23 cellular contexts compared by ENCODE assay signal in genomic region chr14:75361751-75362433, GRCh38.
DNase-seq lines count a peak whose midpoint lies in the region; ATAC-seq, FAIRE-seq and TF ChIP-seq lines count a peak whose summit lies in the region.
"Had no signal": no experiment of that assay in that cellular context is flagged by ENCODE, and none has a peak within 500 bp of the region (broad histone marks: within the 10 kb centered on the region; RNA-seq: fewer than 3 reads in every experiment).

No MANE protein-coding gene starts in this region.

- 49 to 54% methylated on average over 7 of the region's 7 CpGs for WGBS in testis, 2 donors

- no peak for TF ChIP-seq CTCF in coronary artery (IDR thresholded peaks at IDR 0.05)
- TF ChIP-seq CTCF in testis (IDR thresholded peaks at IDR 0.05), result no peak

- H3K27ac ChIP-seq in coronary artery, result peak overlapping the region; percentile 57 to 80
- H3K27ac ChIP-seq in testis, result no peak overlapping the region

- ATAC-seq in GM21381 (IDR thresholded peaks at IDR 0.05; ENCODE audit: unreplicated experiment), result no peak
- no peak for ATAC-seq in activated CD8-positive, alpha-beta T cell treated with anti-CD3 and anti-CD28 coated beads, Interleukin-2, amount 10 ng/mL, durations not matched to agents 7 days and 5 days
- ATAC-seq: activated naive CD4-positive, alpha-beta T cell treated with anti-CD3 and anti-CD28 coated beads, Interleukin-2, amount 50 U/mL, for 72 hours; GM23338; stimulated activated effector memory CD8-positive, alpha-beta T cell treated with anti-CD3 and anti-CD28 coated beads, Interleukin-12 subunit alpha, Interleukin-12 subunit beta, amount 100 ng/mL, for 72 hours; WTC11 had no signal

- no peak for TF ChIP-seq POLR2A in testis (IDR thresholded peaks at IDR 0.05)
- TF ChIP-seq POLR2A in H54 (IDR thresholded peaks at IDR 0.05; ENCODE audit: low read depth, low read length), result no peak

- H3K4me1 ChIP-seq in testis, result peaks cover 7% of the 10 kb centered on the region

- no peaks in the 10 kb centered on the region for H3K9me3 ChIP-seq in testis

- H3K27me3 Mint-ChIP-seq in activated CD8-positive, alpha-beta T cell treated with anti-CD3 and anti-CD28 coated beads, Interleukin-2, amount 10 ng/mL, durations not matched to agents 7 days and 5 days (ENCODE audit: low read depth), result peaks cover 15% of the 10 kb centered on the region
- H3K27me3 Mint-ChIP-seq: activated CD4-positive, alpha-beta memory T cell treated with anti-CD3 and anti-CD28 coated beads for 36 hours had no signal

- peak overlapping the region; percentile 51 for H3K4me3 ChIP-seq in coronary artery
- no peak overlapping the region for H3K4me3 ChIP-seq in testis
- H3K4me3 ChIP-seq: GM23338 had no signal

- H3K4me1 Mint-ChIP-seq in activated CD8-positive, alpha-beta T cell treated with anti-CD3 and anti-CD28 coated beads, Interleukin-2, amount 10 ng/mL, durations not matched to agents 7 days and 5 days (ENCODE audit: low read depth), result no peaks in the 10 kb centered on the region
- H3K4me1 Mint-ChIP-seq: neural crest cell; stimulated activated effector memory CD8-positive, alpha-beta T cell treated with anti-CD3 and anti-CD28 coated beads, Interleukin-12 subunit alpha, Interleukin-12 subunit beta, amount 100 ng/mL, for 72 hours; WTC11 had no signal

- DNase-seq in GM03348 (ENCODE audit: low spot score) (peak; percentile 80), coronary artery (ENCODE audit: low spot score) (peak; percentile 78), left kidney (ENCODE audit: low read depth, low spot score) (peak; percentile 23), testis (peak; percentile 47), H54 (ENCODE audit: insufficient read length, low spot score) (no peak), NCI-H1048 (lab: John Stamatoyannopoulos, UW) (no peak)
- no peak for DNase-seq in activated CD8-positive, alpha-beta T cell treated with anti-CD3 and anti-CD28 coated beads, Interleukin-2, amount 10 ng/mL, durations not matched to agents 7 days and 5 days
- DNase-seq: activated CD4-positive, alpha-beta memory T cell treated with anti-CD3 and anti-CD28 coated beads for 36 hours; activated T-cell treated with anti-CD3 and anti-CD28 coated beads, Interleukin-2, amount 50 U/mL, for 1 hour; AML-193; COR-L47; cortex of kidney; Karpas-422; midbrain; NCI-H2171; OCI-M1 had no signal

- no peaks in the 10 kb centered on the region for H3K36me3 Mint-ChIP-seq in activated CD8-positive, alpha-beta T cell treated with anti-CD3 and anti-CD28 coated beads, Interleukin-2, amount 10 ng/mL, durations not matched to agents 7 days and 5 days (ENCODE audit: low read depth)
- H3K36me3 Mint-ChIP-seq: activated CD4-positive, alpha-beta memory T cell treated with anti-CD3 and anti-CD28 coated beads for 36 hours; activated naive CD4-positive, alpha-beta T cell treated with anti-CD3 and anti-CD28 coated beads, Interleukin-2, amount 50 U/mL, for 72 hours; stimulated activated effector memory CD8-positive, alpha-beta T cell treated with anti-CD3 and anti-CD28 coated beads, Interleukin-12 subunit alpha, Interleukin-12 subunit beta, amount 100 ng/mL, for 72 hours; WTC11 had no signal

- POLR2A ChIA-PET in activated CD8-positive, alpha-beta T cell treated with anti-CD3 and anti-CD28 coated beads, Interleukin-2, amount 10 ng/mL, durations not matched to agents 7 days and 5 days (lab: Charles Lee), result interaction anchor here (0.6 kb wide), 1 partner anchor 1646 kb away, joined by 3 read pairs; no protein-coding TSS in a partner anchor

- CTCF ChIA-PET in activated CD8-positive, alpha-beta T cell treated with anti-CD3 and anti-CD28 coated beads, Interleukin-2, amount 10 ng/mL, durations not matched to agents 7 days and 5 days (lab: Charles Lee), result interaction anchor here (0.9 kb wide), 1 partner anchor 11 kb away, joined by 3 read pairs; no protein-coding TSS in a partner anchor

- H3K36me3 ChIP-seq in testis (ENCODE audit: low read depth, missing control alignments), result no peaks in the 10 kb centered on the region

- no peaks in the 10 kb centered on the region for H3K9me3 Mint-ChIP-seq in activated CD8-positive, alpha-beta T cell treated with anti-CD3 and anti-CD28 coated beads, Interleukin-2, amount 10 ng/mL, durations not matched to agents 7 days and 5 days (ENCODE audit: insufficient read depth)
- H3K9me3 Mint-ChIP-seq: activated CD4-positive, alpha-beta memory T cell treated with anti-CD3 and anti-CD28 coated beads for 36 hours; activated naive CD4-positive, alpha-beta T cell treated with anti-CD3 and anti-CD28 coated beads, Interleukin-2, amount 50 U/mL, for 72 hours; GM23338; neural crest cell; stimulated activated effector memory CD8-positive, alpha-beta T cell treated with anti-CD3 and anti-CD28 coated beads, Interleukin-12 subunit alpha, Interleukin-12 subunit beta, amount 100 ng/mL, for 72 hours; T-helper 2 cell treated with Interferon-gamma antibody and Interleukin-4, amounts not matched to agents 5 μg/mL and 100 μg/mL, for 36 hours; WTC11 had no signal

- FAIRE-seq in H54 (lab: Jason Lieb, UNC), result no peak

- no peak overlapping the region for H3K27ac Mint-ChIP-seq in activated CD8-positive, alpha-beta T cell treated with anti-CD3 and anti-CD28 coated beads, Interleukin-2, amount 10 ng/mL, durations not matched to agents 7 days and 5 days
- H3K27ac Mint-ChIP-seq: activated CD4-positive, alpha-beta memory T cell treated with anti-CD3 and anti-CD28 coated beads for 36 hours; activated naive CD4-positive, alpha-beta T cell treated with anti-CD3 and anti-CD28 coated beads, Interleukin-2, amount 50 U/mL, for 72 hours; GM23338; stimulated activated effector memory CD8-positive, alpha-beta T cell treated with anti-CD3 and anti-CD28 coated beads, Interleukin-12 subunit alpha, Interleukin-12 subunit beta, amount 100 ng/mL, for 72 hours; T-helper 2 cell treated with Interferon-gamma antibody and Interleukin-4, amounts not matched to agents 5 μg/mL and 100 μg/mL, for 36 hours; WTC11 had no signal

- intact Hi-C loops in testis (cut with DNase I; ENCODE audit: low total_unique reads), result no loop called here

- no peak overlapping the region for H3K4me3 Mint-ChIP-seq in activated CD8-positive, alpha-beta T cell treated with anti-CD3 and anti-CD28 coated beads, Interleukin-2, amount 10 ng/mL, durations not matched to agents 7 days and 5 days
- H3K4me3 Mint-ChIP-seq: activated CD4-positive, alpha-beta memory T cell treated with anti-CD3 and anti-CD28 coated beads for 36 hours; GM23338; neural crest cell; stimulated activated effector memory CD8-positive, alpha-beta T cell treated with anti-CD3 and anti-CD28 coated beads, Interleukin-12 subunit alpha, Interleukin-12 subunit beta, amount 100 ng/mL, for 72 hours; T-helper 2 cell treated with Interferon-gamma antibody and Interleukin-4, amounts not matched to agents 5 μg/mL and 100 μg/mL, for 36 hours; WTC11 had no signal

- H3K27me3 ChIP-seq in testis, result no peaks in the 10 kb centered on the region

Comparison
In these comparisons a context has a peak if more than half of its experiments do, and no peak if none do; other contexts are left out.
1. DNase-seq: peak in GM03348 (single experiment), coronary artery (single experiment), left kidney (single experiment) and testis (single experiment); none in H54 (single experiment), activated CD8-positive, alpha-beta T cell treated with anti-CD3 and anti-CD28 coated beads, Interleukin-2, amount 10 ng/mL, durations not matched to agents 7 days and 5 days (single experiment) and NCI-H1048 (single experiment).
2. H3K27ac ChIP-seq: peak in coronary artery (2 of 2); none in testis (0 of 2).